In genomic region chr1:3940081-3940755, GRCh38 we compare ENCODE assay signal across 24 cellular contexts.
"Had no signal": no experiment of that assay in that cellular context is flagged by ENCODE, and none has a peak within 500 bp of the region (broad histone marks: within the 10 kb centered on the region; RNA-seq: fewer than 3 reads in every experiment).

No MANE protein-coding gene starts in this region.

- H3K27ac Mint-ChIP-seq: activated CD4-positive, alpha-beta memory T cell treated with anti-CD3 and anti-CD28 coated beads for 36 hours; activated CD4-positive, alpha-beta T cell treated with anti-CD3 and anti-CD28 coated beads, Interleukin-2, amount 10 ng/mL, durations not matched to agents 24 days and 14 days; activated T-cell treated with anti-CD3 and anti-CD28 coated beads, Interleukin-2, amount 50 U/mL, for 24 hours; activated T-helper 17 cell treated with anti-CD3 and anti-CD28 coated beads, Interleukin-2, amount 50 U/mL, for 72 hours had no signal

- DNase-seq: activated CD4-positive, alpha-beta memory T cell treated with anti-CD3 and anti-CD28 coated beads for 36 hours; activated CD4-positive, alpha-beta T cell treated with anti-CD3 and anti-CD28 coated beads, Interleukin-2, amount 10 ng/mL, durations not matched to agents 24 days and 14 days; activated CD4-positive, CD25-positive, alpha-beta regulatory T cell treated with anti-CD3 and anti-CD28 coated beads, Interleukin-2, amount 50 U/mL, for 72 hours; activated CD8-positive, alpha-beta memory T cell treated with anti-CD3 and anti-CD28 coated beads, Interleukin-2, amount 50 U/mL, for 4 hours; activated naive CD4-positive, alpha-beta T cell; activated T-cell treated with anti-CD3 and anti-CD28 coated beads, Interleukin-2, amount 50 U/mL, for 24 hours; colonic mucosa; effector CD8-positive, alpha-beta T cell; left ventricle myocardium superior; mammary epithelial cell; stimulated activated CD4-positive, alpha-beta T cell treated with anti-CD3 and anti-CD28 coated beads, Interleukin-12 subunit alpha, Interleukin-12 subunit beta, amount 100 ng/mL, for 4 hours; stimulated activated CD4-positive, alpha-beta T cell treated with anti-CD3 and anti-CD28 coated beads, Interleukin-4, amount 100 ng/mL, for 1 hour; stimulated activated naive CD8-positive, alpha-beta T cell treated with anti-CD3 and anti-CD28 coated beads, Interleukin-15, Interleukin-2, amounts not matched to agents 100 U/mL and 50 U/mL, for 24 hours; T-helper 2 cell; transverse colon had no signal

- H3K4me1 Mint-ChIP-seq: activated CD4-positive, alpha-beta T cell treated with anti-CD3 and anti-CD28 coated beads, Interleukin-2, amount 10 ng/mL, durations not matched to agents 24 days and 14 days; activated T-helper 17 cell treated with anti-CD3 and anti-CD28 coated beads, Interleukin-2, amount 50 U/mL, for 72 hours had no signal

- H3K9me3 ChIP-seq: colonic mucosa, neutrophil, testis had no signal

- H3K27me3 ChIP-seq: colonic mucosa, testis had no signal

- H3K36me3 ChIP-seq: breast epithelium, colonic mucosa, neutrophil, transverse colon had no signal

- H3K4me1 ChIP-seq: breast epithelium, colonic mucosa, transverse colon had no signal

- H3K4me3 ChIP-seq: breast epithelium, colonic mucosa, skin epidermis, testis, transverse colon had no signal

- H3K4me3 Mint-ChIP-seq: activated CD4-positive, alpha-beta memory T cell treated with anti-CD3 and anti-CD28 coated beads for 36 hours; activated CD4-positive, alpha-beta T cell treated with anti-CD3 and anti-CD28 coated beads, Interleukin-2, amount 10 ng/mL, durations not matched to agents 24 days and 14 days; activated T-cell treated with anti-CD3 and anti-CD28 coated beads, Interleukin-2, amount 50 U/mL, for 24 hours; activated T-helper 17 cell treated with anti-CD3 and anti-CD28 coated beads, Interleukin-2, amount 50 U/mL, for 72 hours; nephron had no signal

- H3K27ac ChIP-seq: breast epithelium, colonic mucosa, neutrophil, skin epidermis, testis, transverse colon had no signal

- FAIRE-seq: endometrium, frontal cortex, islet of Langerhans had no signal

- H3K27me3 Mint-ChIP-seq: activated CD4-positive, alpha-beta T cell treated with anti-CD3 and anti-CD28 coated beads, Interleukin-2, amount 10 ng/mL, durations not matched to agents 24 days and 14 days had no signal
